In genomic region chr6:36221674-36222073, GRCh38 we compare ENCODE assay signal across 1 cellular context.
TF ChIP-seq lines count a peak whose summit lies in the region.

No MANE protein-coding gene starts in this region.

TF ChIP-seq in K562, 482 proteins besides CTCF, POLR2A, EP300 and RAD21:
- TF ChIP-seq ZNF592 (IDR thresholded peaks at IDR 0.05) (peak; percentile 43), MEIS2 (IDR thresholded peaks at IDR 0.05; ENCODE audit: partially characterized antibody) (peak; percentile 48), ZNF717 (CRISPR knock-in tag; IDR thresholded peaks at IDR 0.05) (no peak), NR2C1 (IDR thresholded peaks at IDR 0.05) (no peak), NR2C1 (tag; IDR thresholded peaks at IDR 0.05) (0 out of 2 replicates have a peak, but pooled peaks have one; percentile 54), RBFOX2 (IDR thresholded peaks at IDR 0.05; ENCODE audit: low read depth, low read length) (no peak), PBX2 (CRISPR knock-in tag; IDR thresholded peaks at IDR 0.05; ENCODE audit: low read depth) (no peak), PBX2 (tag; conservative IDR thresholded peaks at IDR 0.05; ENCODE audit: low read depth) (peak; percentile 51; the same call in 1 of the 2 replicates), NR2C2 (CRISPR knock-in tag; IDR thresholded peaks at IDR 0.05) (no peak), NR2C2 (tag; IDR thresholded peaks at IDR 0.05) (peak; percentile 24; the same call in 1 of the 2 replicates), CHCHD3 (CRISPR knock-in tag; IDR thresholded peaks at IDR 0.05) (no peak), TCF3 (CRISPR knock-in tag; IDR thresholded peaks at IDR 0.05) (no peak), NFIC (IDR thresholded peaks at IDR 0.05) (peak; percentile 60), ZNF324 (CRISPR knock-in tag; IDR thresholded peaks at IDR 0.05) (no peak), CBFA2T2 (conservative IDR thresholded peaks at IDR 0.05) (no peak), TCF15 (CRISPR knock-in tag; IDR thresholded peaks at IDR 0.05) (no peak), UBTF (IDR thresholded peaks at IDR 0.05; ENCODE audit: borderline replicate concordance in 1 of 2, low read depth in 2 of 2, low read length in 2 of 2) (no peak)
